In the genomic region with DNA sequence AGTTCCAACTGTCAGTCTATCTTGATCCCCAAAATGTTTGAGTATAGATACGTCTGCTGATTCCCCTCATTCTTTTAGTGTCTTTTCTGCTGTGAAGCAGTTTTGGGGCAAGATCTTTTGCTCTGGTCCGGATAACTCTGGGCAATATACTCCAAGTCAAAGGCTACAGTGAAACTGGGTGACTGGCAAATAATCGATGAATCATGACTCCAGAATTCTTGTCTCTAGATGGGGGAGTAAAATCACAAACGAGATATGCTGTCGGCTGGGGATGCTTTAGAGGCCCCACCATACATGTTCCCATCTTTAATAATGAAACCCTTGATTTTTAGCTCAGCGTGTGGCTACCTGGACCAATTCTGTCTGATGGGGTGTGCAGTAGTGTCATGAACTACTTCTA, we compare ENCODE assay signal across 21 cellular contexts.
DNase-seq lines count a peak whose midpoint lies in the region; ATAC-seq and TF ChIP-seq lines count a peak whose summit lies in the region.
"Had no signal": no experiment of that assay in that cellular context is flagged by ENCODE, and none has a peak within 500 bp of the region (broad histone marks: within the 10 kb centered on the region; RNA-seq: fewer than 3 reads in every experiment).

No MANE protein-coding gene starts in this region.

- WGBS in body of pancreas, 2 donors: 82 to 85% methylated on average over 6 of the region's 6 CpGs

- no peaks in the 10 kb centered on the region for H3K27me3 Mint-ChIP-seq in nephron progenitor cell (ENCODE audit: low read depth, poor library complexity)
- H3K27me3 Mint-ChIP-seq: activated CD8-positive, alpha-beta T cell treated with anti-CD3 and anti-CD28 coated beads for 36 hours; memory B cell; natural killer cell treated with Interleukin-12 subunit alpha and Interleukin-12 subunit beta and Interleukin-15 and Interleukin-18, amount 100 ng/mL, for 72 hours; stimulated activated naive B cell treated with anti-CD40 and anti-IgM and Interleukin-4, amounts not matched to agents 10 μg/mL and 1 μg/mL and 100 μg/mL, for 72 hours had no signal

- H3K4me1 ChIP-seq in right atrium auricular region: peaks cover 0 to 27% of the 10 kb centered on the region in 2 donors
- H3K4me1 ChIP-seq in body of pancreas: peaks cover 3% of the 10 kb centered on the region
- no peaks in the 10 kb centered on the region for H3K4me1 ChIP-seq in uterus
- H3K4me1 ChIP-seq: prostate gland had no signal

- intact Hi-C loops in left ventricle myocardium superior (cut with micrococcal nuclease) (no loop called here), body of pancreas (cut with DNase I) (loop anchor here (10.0 kb wide), 1 partner anchor 82 kb away; no protein-coding TSS in a partner anchor), uterus (cut with DNase I; ENCODE audit: low total_unique reads) (no loop called here)

- H3K27me3 ChIP-seq in right atrium auricular region (no peaks in the 10 kb centered on the region), body of pancreas (no peaks in the 10 kb centered on the region), uterus (no peaks in the 10 kb centered on the region)
- H3K27me3 ChIP-seq: upper lobe of left lung had no signal

- H3K4me3 ChIP-seq in right atrium auricular region (no peak overlapping the region), body of pancreas (no peak overlapping the region), uterus (no peak overlapping the region)
- H3K4me3 ChIP-seq: GM23338, prostate gland, upper lobe of left lung had no signal

- no peak overlapping the region for H3K4me3 Mint-ChIP-seq in nephron progenitor cell
- H3K4me3 Mint-ChIP-seq: activated CD8-positive, alpha-beta T cell treated with anti-CD3 and anti-CD28 coated beads for 36 hours; CD8-positive, alpha-beta T cell; GM23338; memory B cell; natural killer cell treated with Interleukin-12 subunit alpha and Interleukin-12 subunit beta and Interleukin-15 and Interleukin-18, amount 100 ng/mL, for 72 hours; stimulated activated naive B cell treated with anti-CD40 and anti-IgM and Interleukin-4, amounts not matched to agents 10 μg/mL and 1 μg/mL and 100 μg/mL, for 72 hours had no signal

- H3K9me3 Mint-ChIP-seq in nephron progenitor cell: peaks cover 33% of the 10 kb centered on the region
- H3K9me3 Mint-ChIP-seq: CD8-positive, alpha-beta T cell; memory B cell; natural killer cell treated with Interleukin-12 subunit alpha and Interleukin-12 subunit beta and Interleukin-15 and Interleukin-18, amount 100 ng/mL, for 72 hours had no signal

- peaks cover 9% of the 10 kb centered on the region for H3K36me3 Mint-ChIP-seq in nephron progenitor cell (ENCODE audit: low read depth)
- H3K36me3 Mint-ChIP-seq: CD8-positive, alpha-beta T cell; memory B cell; natural killer cell treated with Interleukin-12 subunit alpha and Interleukin-12 subunit beta and Interleukin-15 and Interleukin-18, amount 100 ng/mL, for 72 hours had no signal

- H3K36me3 ChIP-seq in right atrium auricular region: no peaks in the 10 kb centered on the region
- H3K36me3 ChIP-seq in body of pancreas (replicated peaks in 1 of 2; ENCODE audit: insufficient read depth in 1 of 2, low read depth in 2 of 2): no peaks in the 10 kb centered on the region
- no peaks in the 10 kb centered on the region for H3K36me3 ChIP-seq in uterus
- H3K36me3 ChIP-seq: prostate gland, upper lobe of left lung, WERI-Rb-1 had no signal

- ATAC-seq in left ventricle myocardium superior (no peak), body of pancreas (peak; percentile 25), GM21576 (IDR thresholded peaks at IDR 0.05; ENCODE audit: unreplicated experiment) (no peak)
- ATAC-seq: activated CD8-positive, alpha-beta T cell treated with anti-CD3 and anti-CD28 coated beads for 36 hours; CD8-positive, alpha-beta T cell; natural killer cell treated with Interleukin-12 subunit alpha and Interleukin-12 subunit beta and Interleukin-15 and Interleukin-18, amount 100 ng/mL, for 72 hours; stimulated activated naive B cell treated with anti-CD40 and anti-IgM and Interleukin-4, amounts not matched to agents 10 μg/mL and 1 μg/mL and 100 μg/mL, for 72 hours had no signal

- no peaks in the 10 kb centered on the region for H3K9me3 ChIP-seq in right atrium auricular region
- no peaks in the 10 kb centered on the region for H3K9me3 ChIP-seq in body of pancreas
- no peaks in the 10 kb centered on the region for H3K9me3 ChIP-seq in uterus
- H3K9me3 ChIP-seq: prostate gland, upper lobe of left lung had no signal

- H3K4me1 Mint-ChIP-seq in nephron progenitor cell: peaks cover 43% of the 10 kb centered on the region

- H3K27ac ChIP-seq in right atrium auricular region (peak overlapping the region; percentile 76 to 83), body of pancreas (peak overlapping the region in 1 of 4 donors; percentile 27), uterus (peak overlapping the region; percentile 35 to 57)
- H3K27ac ChIP-seq: prostate gland, WERI-Rb-1 had no signal

- TF ChIP-seq CTCF in right atrium auricular region (IDR thresholded peaks at IDR 0.05) (no peak), body of pancreas (IDR thresholded peaks at IDR 0.05) (no peak), nephron progenitor cell (IDR thresholded peaks at IDR 0.05) (no peak), uterus (IDR thresholded peaks at IDR 0.05) (no peak)

- H3K27ac Mint-ChIP-seq in nephron progenitor cell: peak overlapping the region; percentile 71
- H3K27ac Mint-ChIP-seq: activated CD8-positive, alpha-beta T cell treated with anti-CD3 and anti-CD28 coated beads for 36 hours; CD8-positive, alpha-beta T cell; GM23338; memory B cell; stimulated activated naive B cell treated with anti-CD40 and anti-IgM and Interleukin-4, amounts not matched to agents 10 μg/mL and 1 μg/mL and 100 μg/mL, for 72 hours had no signal

- DNase-seq in right atrium auricular region (ENCODE audit: low spot score) (no peak), left ventricle myocardium superior (no peak), body of pancreas (no peak), nephron progenitor cell (no peak), uterus (no peak), T1000 (lab: John Stamatoyannopoulos, UW) (no peak), MV-4-11 (lab: John Stamatoyannopoulos, UW) (no peak)
- DNase-seq: activated CD8-positive, alpha-beta T cell treated with anti-CD3 and anti-CD28 coated beads for 36 hours; activated T-cell treated with anti-CD3 and anti-CD28 coated beads, Interleukin-2, amount 50 U/mL, for 48 hours; CD8-positive, alpha-beta T cell; central memory CD4-positive, alpha-beta T cell; NK-92 treated with Interleukin-12 subunit alpha and Interleukin-12 subunit beta, amount 100 ng/mL, for 24 hours; stimulated activated CD4-positive, alpha-beta T cell treated with anti-CD3 and anti-CD28 coated beads, Interleukin-15, amount 100 ng/mL, for 24 hours; stimulated activated naive B cell treated with anti-CD40 and anti-IgM and Interleukin-4, amounts not matched to agents 10 μg/mL and 1 μg/mL and 100 μg/mL, for 72 hours; WERI-Rb-1 had no signal

- TF ChIP-seq POLR2A in body of pancreas (IDR thresholded peaks at IDR 0.05) (no peak), uterus (IDR thresholded peaks at IDR 0.05) (no peak)
